8 cellular contexts compared by ENCODE assay signal in genomic region chrX:130165703-130166502, GRCh38. TPM values are rescaled to one million over a fixed set of nuclear protein-coding genes. Genes with fewer than 3 reads are reported as not detected.
A peak's percentile ranks its signal among the peaks of the same experiment; 100 is the strongest.
DNase-seq lines count a peak whose midpoint lies in the region; ATAC-seq and TF ChIP-seq lines count a peak whose summit lies in the region.

TSS of gene AIFM1 (minus strand) at chrX:130165841. CDS start at chrX:130165656, 185 bp downstream.

- ATAC-seq in GM19438 (IDR thresholded peaks at IDR 0.05; ENCODE audit: low read depth, unreplicated experiment): peak; percentile 86
- ATAC-seq in HG03575 (IDR thresholded peaks at IDR 0.05; ENCODE audit: extremely low read depth, insufficient number of reproducible peaks, low FRiP score, unreplicated experiment): peak; percentile 73

- CTCF ChIA-PET in activated CD4-positive, alpha-beta memory T cell treated with anti-CD3 and anti-CD28 coated beads for 36 hours (lab: Charles Lee): interaction anchor here (0.9 to 1.0 kb wide), 4 partner anchors 9 to 86 kb away, joined by 3 to 6 read pairs (median 3); no protein-coding TSS in a partner anchor

- peaks cover 3 to 25% (median 16%) of the 10 kb centered on the region in 4 donors for H3K4me1 ChIP-seq in liver (ENCODE audit: control insufficient read depth in 4 of 4, insufficient read depth in 4 of 4, low read length in 3 of 4)

- no peaks in the 10 kb centered on the region for H3K9me3 ChIP-seq in liver (ENCODE audit: control insufficient read depth in 4 of 4, low read length in 3 of 4)

- H3K27me3 ChIP-seq in dorsolateral prefrontal cortex: peaks cover 0 to 33% (median 3%) of the 10 kb centered on the region in 45 donors
- H3K27me3 ChIP-seq in liver (ENCODE audit: control insufficient read depth in 4 of 4, insufficient read depth in 4 of 4, low read length in 3 of 4): no peaks in the 10 kb centered on the region

- H3K9me3 Mint-ChIP-seq in CD14-positive monocyte: peaks cover 0 to 3% (median 0%) of the 10 kb centered on the region in 7 donors
- H3K9me3 Mint-ChIP-seq in activated CD4-positive, alpha-beta memory T cell treated with anti-CD3 and anti-CD28 coated beads for 36 hours: no peaks in the 10 kb centered on the region

- peak within 1 kb of the TSS; percentile 90 to 96 (median 95) for H3K27ac Mint-ChIP-seq in CD14-positive monocyte
- peak within 1 kb of the TSS; percentile 95 for H3K27ac Mint-ChIP-seq in activated CD4-positive, alpha-beta memory T cell treated with anti-CD3 and anti-CD28 coated beads for 36 hours

- H3K4me3 ChIP-seq in dorsolateral prefrontal cortex (peak within 1 kb of the TSS; percentile 43 to 82 (median 70)), liver (ENCODE audit: low read depth in 1 of 3, low read length in 3 of 3) (peak within 1 kb of the TSS; percentile 77 to 92 (median 79))

- H3K4me1 Mint-ChIP-seq in CD14-positive monocyte: peaks cover 18% of the 10 kb centered on the region
- H3K4me1 Mint-ChIP-seq in activated CD4-positive, alpha-beta memory T cell treated with anti-CD3 and anti-CD28 coated beads for 36 hours (ENCODE audit: low read depth): peaks cover 34% of the 10 kb centered on the region

- intact Hi-C loops in CD14-positive monocyte (cut with micrococcal nuclease) (loop anchor here in 1 of 2 donors (5.0 kb wide), 1 partner anchor 84 kb away; no protein-coding TSS in a partner anchor), dorsolateral prefrontal cortex (cut with DNase I) (no loop called here)
- intact Hi-C loops in activated CD4-positive, alpha-beta memory T cell treated with anti-CD3 and anti-CD28 coated beads for 36 hours (cut with micrococcal nuclease): loop anchor here (1.0 to 5.0 kb wide), 4 partner anchors 7 to 236 kb away; partner anchors contain the start of gene RBMX2

- peak in 1 of 2 donors; percentile 16 for TF ChIP-seq RAD21 in liver (IDR thresholded peaks at IDR 0.05)

- peak; percentile 88 for DNase-seq in CD14-positive monocyte (ENCODE audit: low spot score)
- peak; percentile 89 for DNase-seq in NCI-H82 treated with DMSO at 0.1 percent for 48 hours (lab: John Stamatoyannopoulos, UW; ENCODE audit: unreplicated experiment)
- peak; percentile 93 for DNase-seq in activated CD4-positive, alpha-beta memory T cell treated with anti-CD3 and anti-CD28 coated beads for 36 hours
- peak; percentile 70 to 90 (median 85) for DNase-seq in dorsolateral prefrontal cortex
- peak; percentile 88 for DNase-seq in stimulated activated CD4-positive, alpha-beta T cell treated with anti-CD3 and anti-CD28 coated beads, Interleukin-4, amount 100 ng/mL, for 24 hours

- H3K36me3 Mint-ChIP-seq in CD14-positive monocyte: peaks cover 0 to 9% of the 10 kb centered on the region in 2 donors
- no peaks in the 10 kb centered on the region for H3K36me3 Mint-ChIP-seq in activated CD4-positive, alpha-beta memory T cell treated with anti-CD3 and anti-CD28 coated beads for 36 hours

- H3K4me3 Mint-ChIP-seq in CD14-positive monocyte: peak within 1 kb of the TSS; percentile 91 to 93
- H3K4me3 Mint-ChIP-seq in activated CD4-positive, alpha-beta memory T cell treated with anti-CD3 and anti-CD28 coated beads for 36 hours: peak within 1 kb of the TSS; percentile 84

- WGBS in liver: under 1% methylated on average over 50 of the region's 50 CpGs

- H3K27ac ChIP-seq in dorsolateral prefrontal cortex: peak within 1 kb of the TSS; percentile 63 to 96 (median 89)
- peak within 1 kb of the TSS; percentile 92 to 95 for H3K27ac ChIP-seq in liver (ENCODE audit: low read depth in 1 of 2, low read length in 2 of 2)

- H3K9ac ChIP-seq in liver (ENCODE audit: low read depth in 1 of 2, low read length in 2 of 2): peak within 1 kb of the TSS; percentile 43 to 82

- TF ChIP-seq CTCF in CD14-positive monocyte (IDR thresholded peaks at IDR 0.05) (no peak), dorsolateral prefrontal cortex (IDR thresholded peaks at IDR 0.05 in 54 of 56, conservative IDR thresholded peaks at IDR 0.05 in 2 of 56; ENCODE audit: low read depth in 1 of 56, partially characterized antibody in 56 of 56) (peak in 6 of 56 donors; percentile 10 to 34 (median 11)), liver (IDR thresholded peaks at IDR 0.05; ENCODE audit: low read depth, low read length, missing input control) (no peak)

- H3K36me3 ChIP-seq in liver (ENCODE audit: control insufficient read depth in 4 of 4, insufficient read depth in 3 of 4, low read depth in 1 of 4, low read length in 3 of 4): no peaks in the 10 kb centered on the region

- POLR2A ChIA-PET in activated CD4-positive, alpha-beta memory T cell treated with anti-CD3 and anti-CD28 coated beads for 36 hours (lab: Charles Lee): interaction anchor here (0.8 to 1.8 kb wide), 3 partner anchors 45 to 84 kb away, joined by 3 to 4 read pairs (median 4); no protein-coding TSS in a partner anchor

- H3K27me3 Mint-ChIP-seq in CD14-positive monocyte (ENCODE audit: low read depth in 3 of 3): peaks cover 0 to 9% (median 0%) of the 10 kb centered on the region in 3 donors
- H3K27me3 Mint-ChIP-seq in activated CD4-positive, alpha-beta memory T cell treated with anti-CD3 and anti-CD28 coated beads for 36 hours: no peaks in the 10 kb centered on the region

TF ChIP-seq in liver, 16 proteins besides CTCF, POLR2A, EP300 and RAD21:
- TF ChIP-seq, protein P1, sequence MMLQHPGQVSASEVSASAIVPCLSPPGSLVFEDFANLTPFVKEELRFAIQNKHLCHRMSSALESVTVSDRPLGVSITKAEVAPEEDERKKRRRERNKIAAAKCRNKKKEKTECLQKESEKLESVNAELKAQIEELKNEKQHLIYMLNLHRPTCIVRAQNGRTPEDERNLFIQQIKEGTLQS (IDR thresholded peaks at IDR 0.05): no peak
- TF ChIP-seq JUND (IDR thresholded peaks at IDR 0.05) (peak in 1 of 2 donors; percentile 21), TAF1 (conservative IDR thresholded peaks at IDR 0.05) (peak; percentile 36), MAX (IDR thresholded peaks at IDR 0.05) (peak; percentile 41), FOXA1 (IDR thresholded peaks at IDR 0.05) (no peak), SP1 (IDR thresholded peaks at IDR 0.05) (peak; percentile 58), FOXA2 (IDR thresholded peaks at IDR 0.05) (peak; percentile 11), HNF4A (conservative IDR thresholded peaks at IDR 0.05) (no peak), EGR1 (IDR thresholded peaks at IDR 0.05; ENCODE audit: low read depth in 2 of 2) (no peak), HNF4G (IDR thresholded peaks at IDR 0.05) (no peak), REST (IDR thresholded peaks at IDR 0.05) (peak; percentile 68), NR2F2 (IDR thresholded peaks at IDR 0.05) (peak; percentile 17), YY1 (IDR thresholded peaks at IDR 0.05) (peak; percentile 82), GABPA (IDR thresholded peaks at IDR 0.05 in 1 of 2, conservative IDR thresholded peaks at IDR 0.05 in 1 of 2) (peak; percentile 26 to 49), RXRA (IDR thresholded peaks at IDR 0.05) (peak; percentile 63 to 74)
- TF ChIP-seq, protein P2, sequence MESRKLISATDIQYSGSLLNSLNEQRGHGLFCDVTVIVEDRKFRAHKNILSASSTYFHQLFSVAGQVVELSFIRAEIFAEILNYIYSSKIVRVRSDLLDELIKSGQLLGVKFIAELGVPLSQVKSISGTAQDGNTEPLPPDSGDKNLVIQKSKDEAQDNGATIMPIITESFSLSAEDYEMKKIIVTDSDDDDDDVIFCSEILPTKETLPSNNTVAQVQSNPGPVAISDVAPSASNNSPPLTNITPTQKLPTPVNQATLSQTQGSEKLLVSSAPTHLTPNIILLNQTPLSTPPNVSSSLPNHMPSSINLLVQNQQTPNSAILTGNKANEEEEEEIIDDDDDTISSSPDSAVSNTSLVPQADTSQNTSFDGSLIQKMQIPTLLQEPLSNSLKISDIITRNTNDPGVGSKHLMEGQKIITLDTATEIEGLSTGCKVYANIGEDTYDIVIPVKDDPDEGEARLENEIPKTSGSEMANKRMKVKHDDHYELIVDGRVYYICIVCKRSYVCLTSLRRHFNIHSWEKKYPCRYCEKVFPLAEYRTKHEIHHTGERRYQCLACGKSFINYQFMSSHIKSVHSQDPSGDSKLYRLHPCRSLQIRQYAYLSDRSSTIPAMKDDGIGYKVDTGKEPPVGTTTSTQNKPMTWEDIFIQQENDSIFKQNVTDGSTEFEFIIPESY (IDR thresholded peaks at IDR 0.05): no peak

RNA-seq across cellular contexts. Expression of gene AIFM1, which starts in this region (rescaled TPM):
- 10 to 100 TPM; 18.6 to 19.1 TPM for polyA plus RNA-seq in CD14-positive monocyte
- total RNA-seq in activated CD4-positive, alpha-beta memory T cell treated with anti-CD3 and anti-CD28 coated beads for 36 hours: 10 to 100 TPM; 60.9 to 61.2 TPM
- 10 to 100 TPM; 12.9 to 31.9 (median 21.2) TPM for total RNA-seq in dorsolateral prefrontal cortex
- 10 to 100 TPM; 33.1 to 60.6 TPM for total RNA-seq in liver
- polyA plus RNA-seq in liver: 10 to 100 TPM; 72.2 to 79.0 TPM

Comparison
In these comparisons a context has a peak if more than half of its experiments do, and no peak if none do; other contexts are left out.
1. Peak in every context shown above with its lines: DNase-seq, ATAC-seq, H3K4me3 ChIP-seq and H3K27ac ChIP-seq.